In genomic region chrX:46380148-46380752, GRCh38 we compare ENCODE assay signal across 17 cellular contexts.
"Had no signal": no experiment of that assay in that cellular context is flagged by ENCODE, and none has a peak within 500 bp of the region (broad histone marks: within the 10 kb centered on the region; RNA-seq: fewer than 3 reads in every experiment).

No MANE protein-coding gene starts in this region.

- DNase-seq: activated CD4-positive, alpha-beta T cell treated with anti-CD3 and anti-CD28 coated beads, Interleukin-2, amount 10 ng/mL, durations not matched to agents 24 days and 14 days; activated CD4-positive, CD25-positive, alpha-beta regulatory T cell; activated CD8-positive, alpha-beta memory T cell treated with anti-CD3 and anti-CD28 coated beads for 24 hours; activated naive CD4-positive, alpha-beta T cell; anterior cingulate cortex; brain microvascular endothelial cell; kidney glomerular epithelial cell; left ventricle myocardium superior; mesenchymal stem cell; nucleus accumbens; stimulated activated CD4-positive, alpha-beta T cell treated with anti-CD3 and anti-CD28 coated beads, Interleukin-15, amount 100 ng/mL, for 24 hours; stimulated activated CD4-positive, alpha-beta T cell treated with anti-CD3 and anti-CD28 coated beads, Interleukin-4, amount 100 ng/mL, for 1 hour; stimulated activated naive CD4-positive, alpha-beta T cell; tibial artery; uterus had no signal

- H3K9me3 ChIP-seq: right atrium auricular region, tibial artery, uterus had no signal

- H3K4me1 ChIP-seq: right atrium auricular region, tibial artery, uterus had no signal

- H3K4me3 ChIP-seq: right atrium auricular region, skin epidermis, tibial artery, uterus had no signal

- H3K27me3 ChIP-seq: brain microvascular endothelial cell, right atrium auricular region, tibial artery, uterus had no signal

- ATAC-seq: left ventricle myocardium superior had no signal

- H3K27ac ChIP-seq: brain microvascular endothelial cell, right atrium auricular region, skin epidermis, tibial artery, uterus had no signal

- H3K36me3 ChIP-seq: brain microvascular endothelial cell, right atrium auricular region, tibial artery, uterus had no signal
